In genomic region chr14:75824328-75824727, GRCh38 we compare ENCODE assay signal across 19 cellular contexts.
DNase-seq lines count a peak whose midpoint lies in the region; ATAC-seq and TF ChIP-seq lines count a peak whose summit lies in the region.
"Had no signal": no experiment of that assay in that cellular context is flagged by ENCODE, and none has a peak within 500 bp of the region (broad histone marks: within the 10 kb centered on the region; RNA-seq: fewer than 3 reads in every experiment).

No MANE protein-coding gene starts in this region.

- WGBS in esophagus muscularis mucosa = 79% methylated on average over 3 of the region's 3 CpGs

- DNase-seq in NCI-H2171 treated with DMSO at 0.1 percent for 48 hours (lab: John Stamatoyannopoulos, UW) (peak; percentile 47), NCI-H2171 (lab: John Stamatoyannopoulos, UW) (no peak), esophagus muscularis mucosa (ENCODE audit: extremely low spot score) (no peak), NK-92 (lab: John Stamatoyannopoulos, UW; ENCODE audit: unreplicated experiment) (no peak)
- DNase-seq: activated CD4-positive, alpha-beta memory T cell treated with anti-CD3 and anti-CD28 coated beads, Interleukin-2, amount 10 ng/mL, durations not matched to agents 7 days and 5 days; activated naive CD8-positive, alpha-beta T cell treated with anti-CD3 and anti-CD28 coated beads for 36 hours; activated T-cell treated with anti-CD3 and anti-CD28 coated beads, Interleukin-2, amount 50 U/mL, for 4 hours; caudate nucleus; effector memory CD4-positive, alpha-beta T cell; NCI-H1417; ovary; small intestine; trophoblast cell had no signal

- peaks cover 12% of the 10 kb centered on the region for H3K4me1 ChIP-seq in HEK293 (ENCODE audit: control insufficient read depth, insufficient read depth, low read length)
- H3K4me1 ChIP-seq in esophagus muscularis mucosa = peaks cover 28 to 55% (median 48%) of the 10 kb centered on the region in 4 donors
- H3K4me1 ChIP-seq in skeletal muscle tissue (ENCODE audit: control insufficient read depth in 3 of 3, insufficient read depth in 3 of 3, low read length in 3 of 3) = peaks cover 19 to 28% (median 26%) of the 10 kb centered on the region in 3 donors
- H3K4me1 ChIP-seq: BLaER1 had no signal

- H3K9me3 ChIP-seq in HEK293 (ENCODE audit: control insufficient read depth, insufficient read depth, low read depth, low read length) = no peaks in the 10 kb centered on the region
- no peaks in the 10 kb centered on the region for H3K9me3 ChIP-seq in esophagus muscularis mucosa
- no peaks in the 10 kb centered on the region for H3K9me3 ChIP-seq in skeletal muscle tissue (ENCODE audit: control insufficient read depth in 3 of 3, low read length in 3 of 3)
- H3K9me3 ChIP-seq: BLaER1, ovary had no signal

- H3K27ac ChIP-seq in HEK293 (ENCODE audit: extremely low read depth, low read depth, low read length) (no peak overlapping the region), esophagus muscularis mucosa (replicated peaks in 1 of 4) (peak overlapping the region; percentile 83 to 86 (median 84)), skeletal muscle tissue (ENCODE audit: low read depth, low read length) (peak overlapping the region; percentile 67)
- H3K27ac ChIP-seq: BLaER1 had no signal

- ATAC-seq in GM21367 (IDR thresholded peaks at IDR 0.05; ENCODE audit: unreplicated experiment) (no peak), GM21447 (IDR thresholded peaks at IDR 0.05; ENCODE audit: unreplicated experiment) (no peak)
- ATAC-seq: activated T-cell treated with anti-CD3 and anti-CD28 coated beads, Interleukin-2, amount 50 U/mL, for 4 hours; HCT116 had no signal

- CTCF ChIA-PET in HEK293 (lab: Yijun Ruan, JAX) = no interaction called here

- TF ChIP-seq POLR2A in esophagus muscularis mucosa (IDR thresholded peaks at IDR 0.05; ENCODE audit: low read depth) = no peak

- no peak for TF ChIP-seq EP300 in esophagus muscularis mucosa (IDR thresholded peaks at IDR 0.05)

- H3K36me3 ChIP-seq in HEK293 (ENCODE audit: control insufficient read depth in 2 of 2, insufficient read depth in 1 of 2, low read length in 2 of 2) (peaks cover 4 to 8% of the 10 kb centered on the region in 2 experiments), esophagus muscularis mucosa (peaks cover 0 to 12% (median 8%) of the 10 kb centered on the region in 4 donors), skeletal muscle tissue (ENCODE audit: control insufficient read depth in 3 of 3, insufficient read depth in 3 of 3, low read length in 3 of 3) (peaks cover 0 to 3% (median 0%) of the 10 kb centered on the region in 3 donors)
- H3K36me3 ChIP-seq: ovary had no signal

- no peak overlapping the region for H3K9ac ChIP-seq in skeletal muscle tissue (ENCODE audit: low read depth in 1 of 3, low read length in 3 of 3)
- H3K9ac ChIP-seq: BLaER1 had no signal

- TF ChIP-seq CTCF in HEK293 (tag by site-specific recombination; IDR thresholded peaks at IDR 0.05) (no peak), esophagus muscularis mucosa (IDR thresholded peaks at IDR 0.05) (no peak)

- intact Hi-C loops in esophagus muscularis mucosa (cut with DNase I) = no loop called here

- no peaks in the 10 kb centered on the region for H3K27me3 ChIP-seq in esophagus muscularis mucosa
- no peaks in the 10 kb centered on the region for H3K27me3 ChIP-seq in skeletal muscle tissue (ENCODE audit: control insufficient read depth in 3 of 3, insufficient read depth in 3 of 3, low read length in 3 of 3)
- H3K27me3 ChIP-seq: BLaER1, ovary had no signal

- POLR2A ChIA-PET in HEK293 (lab: Yijun Ruan, JAX) = no interaction called here

- H3K4me3 ChIP-seq in HEK293 (ENCODE audit: low read depth, low read length) = no peak overlapping the region
- H3K4me3 ChIP-seq in esophagus muscularis mucosa = no peak overlapping the region
- H3K4me3 ChIP-seq in skeletal muscle tissue (ENCODE audit: low read length in 3 of 3) = no peak overlapping the region
- H3K4me3 ChIP-seq: BLaER1, ovary had no signal

TF ChIP-seq in HEK293, 187 proteins besides CTCF, POLR2A, EP300 and RAD21:
- peak; percentile 40; the same call in 1 of the 2 replicates for TF ChIP-seq FEZF1 (tag by site-specific recombination; IDR thresholded peaks at IDR 0.05)
- TF ChIP-seq ZBTB49 (tag by site-specific recombination; IDR thresholded peaks at IDR 0.05; ENCODE audit: low read depth) = no peak
- no peak for TF ChIP-seq ZFP69B (tag by site-specific recombination; IDR thresholded peaks at IDR 0.05)
TF ChIP-seq in HEK293: peak in this region for 1.
